In genomic region chr3:118526758-118527526, GRCh38 we compare ENCODE assay signal across 14 cellular contexts.
DNase-seq lines count a peak whose midpoint lies in the region; ATAC-seq and TF ChIP-seq lines count a peak whose summit lies in the region.
"Had no signal": no experiment of that assay in that cellular context is flagged by ENCODE, and none has a peak within 500 bp of the region (broad histone marks: within the 10 kb centered on the region; RNA-seq: fewer than 3 reads in every experiment).

No MANE protein-coding gene starts in this region.

- DNase-seq in GM12865 (ENCODE audit: low read depth) (peak; percentile 50), SK-MEL-5 (ENCODE audit: low read depth, low spot score) (peak; percentile 22), AML-193 (lab: John Stamatoyannopoulos, UW) (no peak), NCI-H446 (lab: John Stamatoyannopoulos, UW) (no peak), hippocampal formation (lab: John Stamatoyannopoulos, UW) (no peak), NCI-H510A (lab: John Stamatoyannopoulos, UW) (no peak)
- DNase-seq: activated T-cell treated with anti-CD3 and anti-CD28 coated beads, Interleukin-2, amount 50 U/mL, for 24 hours; foreskin fibroblast; immature natural killer cell; KG1; NCI-H2029 treated with DMSO at 0.1 percent for 48 hours had no signal

- peak; percentile 70 for ATAC-seq in GM19455 (IDR thresholded peaks at IDR 0.05; ENCODE audit: unreplicated experiment)
- ATAC-seq in HG03025 (IDR thresholded peaks at IDR 0.05; ENCODE audit: low FRiP score, unreplicated experiment): peak; percentile 89

- TF ChIP-seq CTCF in GM12865 (IDR thresholded peaks at IDR 0.05; ENCODE audit: insufficient read depth, low read depth, low read length, missing control alignments): no peak

- H3K4me3 ChIP-seq in GM12865 (ENCODE audit: low read depth, low read length): no peak overlapping the region
- H3K4me3 ChIP-seq: ascending aorta had no signal

- in situ Hi-C loops in SK-MEL-5 (cut with HindIII; ENCODE audit: low pct_unique_long_range_greater_than_20kb, low sequenced_read_pairs): no loop called here

Comparison
In these comparisons a context has a peak if more than half of its experiments do, and no peak if none do; other contexts are left out.
1. DNase-seq: peak in GM12865 (single experiment) and SK-MEL-5 (single experiment); none in AML-193 (0 of 2), NCI-H446 (0 of 2), hippocampal formation (0 of 2) and NCI-H510A (single experiment).